ENCODE assay signal across 37 cellular contexts in the genomic region with DNA sequence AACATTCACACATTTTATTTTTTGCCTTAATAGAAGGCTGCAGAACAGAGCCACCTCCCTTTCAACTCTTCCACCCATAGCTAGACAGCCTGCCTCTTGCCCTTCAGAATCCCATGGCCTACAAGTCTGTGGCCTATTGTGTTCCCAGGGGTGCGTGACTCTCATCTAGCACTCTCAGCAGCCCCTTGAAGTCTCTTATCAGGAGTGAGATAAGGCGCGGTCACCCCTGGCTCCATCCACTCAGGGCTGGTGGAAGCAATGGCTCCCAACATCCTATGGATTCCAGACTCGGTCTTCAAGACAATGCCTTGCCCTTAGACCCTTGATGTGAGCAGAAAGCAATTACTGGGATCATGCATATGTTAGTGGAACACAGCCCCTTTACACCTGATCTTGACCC.
"Had no signal": no experiment of that assay in that cellular context is flagged by ENCODE, and none has a peak within 500 bp of the region (broad histone marks: within the 10 kb centered on the region; RNA-seq: fewer than 3 reads in every experiment).

No MANE protein-coding gene starts in this region.

- DNase-seq: Karpas-422, Kasumi-1, MG63, MM.1S, MV-4-11, NCI-H1048, NCI-H1092, NCI-H1092 treated with DMSO at 0.1 percent for 48 hours, NCI-H1105, NCI-H1105 treated with DMSO at 0.1 percent for 48 hours, NCI-H1417, NCI-H1417 treated with DMSO at 0.1 percent for 48 hours, NCI-H1436, NCI-H1436 treated with DMSO at 0.1 percent for 48 hours, NCI-H146, NCI-H1694, NCI-H1694 treated with DMSO at 0.1 percent for 48 hours, NCI-H187, NCI-H187 treated with DMSO at 0.1 percent for 48 hours, NCI-H1930, NCI-H2029, NCI-H2029 treated with DMSO at 0.1 percent for 48 hours, NCI-H2081, NCI-H2081 treated with DMSO at 0.1 percent for 48 hours, NCI-H2107, NCI-H2171, NCI-H2171 treated with DMSO at 0.1 percent for 48 hours, NCI-H2227 treated with DMSO at 0.1 percent for 48 hours, NCI-H226, NCI-H345, NCI-H446, NCI-H446 treated with DMSO at 0.1 percent for 48 hours, NCI-H510A, NCI-H510A treated with DMSO at 0.1 percent for 48 hours, NCI-H524, NCI-H524 treated with DMSO at 0.1 percent for 48 hours, NCI-H526 had no signal

- H3K36me3 ChIP-seq: MG63 had no signal

- H3K9me3 ChIP-seq: MG63 had no signal

- H3K4me3 ChIP-seq: MG63 had no signal

- H3K27me3 ChIP-seq: MG63 had no signal
